16 cellular contexts compared by ENCODE assay signal in genomic region chr10:44243851-44244502, GRCh38.
DNase-seq lines count a peak whose midpoint lies in the region; ATAC-seq, FAIRE-seq and TF ChIP-seq lines count a peak whose summit lies in the region.
"Had no signal": no experiment of that assay in that cellular context is flagged by ENCODE, and none has a peak within 500 bp of the region (broad histone marks: within the 10 kb centered on the region; RNA-seq: fewer than 3 reads in every experiment).

No MANE protein-coding gene starts in this region.

- no peaks in the 10 kb centered on the region for H4K20me1 ChIP-seq in HepG2 (ENCODE audit: insufficient read depth, low read length)
- H4K20me1 ChIP-seq in K562 (replicated peaks; ENCODE audit: control insufficient read depth, insufficient read depth, low read length), result no peaks in the 10 kb centered on the region
- H4K20me1 ChIP-seq: BLaER1 had no signal

- no peaks in the 10 kb centered on the region for H3K79me2 ChIP-seq in HepG2 (ENCODE audit: insufficient read depth, low read length)
- no peaks in the 10 kb centered on the region for H3K79me2 ChIP-seq in K562 (ENCODE audit: control insufficient read depth, insufficient read depth, low read length)

- CTCF ChIA-PET in HepG2 (lab: Yijun Ruan, JAX; ENCODE audit: low intra/inter-chr PET ratio, low total read pairs), result no interaction called here
- CTCF ChIA-PET in K562 (lab: Yijun Ruan, JAX; ENCODE audit: low intra/inter-chr PET ratio), result no interaction called here

- H3K9me1 ChIP-seq in K562 (ENCODE audit: control insufficient read depth, insufficient read depth, low read length), result no peaks in the 10 kb centered on the region

- TF ChIP-seq POLR2A in HepG2 (IDR thresholded peaks at IDR 0.05; ENCODE audit: insufficient read depth in 1 of 2, low read depth in 2 of 2, low read length in 2 of 2), result no peak
- no peak for TF ChIP-seq POLR2A in right lobe of liver (IDR thresholded peaks at IDR 0.05)
- TF ChIP-seq POLR2A in K562 (conservative IDR thresholded peaks at IDR 0.05), result no peak
- no peak for TF ChIP-seq POLR2A in stomach (IDR thresholded peaks at IDR 0.05)

- ATAC-seq in HepG2, result no peak
- ATAC-seq in right lobe of liver, result no peak
- ATAC-seq in K562, result no peak; the same call in 2 of the 3 replicates
- ATAC-seq in GM21381 (IDR thresholded peaks at IDR 0.05; ENCODE audit: unreplicated experiment), result no peak

- 97% methylated on average over 7 of the region's 7 CpGs for WGBS in HepG2 (ENCODE audit: low lambda C conversion rate)
- 74% methylated on average over 5 of the region's 7 CpGs for WGBS in right lobe of liver (ENCODE audit: insufficient coverage, low coverage, low lambda C conversion rate, missing lambda C conversion rate)
- 13% methylated on average over 7 of the region's 7 CpGs for WGBS in K562 (ENCODE audit: insufficient coverage, low coverage, missing lambda C conversion rate)
- WGBS in stomach, 5 donors, result 81 to 86% (median 83%) methylated on average over 7 of the region's 7 CpGs

- POLR2A ChIA-PET in HepG2 (lab: Yijun Ruan, JAX), result interaction anchor here (0.6 to 1.9 kb wide), 2 partner anchors 7 to 11 kb away, joined by 3 to 11 read pairs; no protein-coding TSS in a partner anchor
- POLR2A ChIA-PET in K562 (lab: Yijun Ruan, JAX), result interaction anchor here (1.5 kb wide), 1 partner anchor 9 kb away, joined by 5 read pairs; no protein-coding TSS in a partner anchor

- intact Hi-C loops in HepG2 (cut with micrococcal nuclease; ENCODE audit: unreplicated experiment) (no loop called here), right lobe of liver (cut with DNase I) (no loop called here), K562 (cut with micrococcal nuclease) (no loop called here), stomach (cut with DNase I; ENCODE audit: low total_unique reads) (no loop called here)

- H3K4me2 ChIP-seq in HepG2 (ENCODE audit: low read depth, low read length), result no peak overlapping the region
- H3K4me2 ChIP-seq in K562 (ENCODE audit: insufficient read depth, low read length), result no peak overlapping the region
- H3K4me2 ChIP-seq: BLaER1 had no signal

- TF ChIP-seq RAD21 in HepG2 (CRISPR knock-in tag; IDR thresholded peaks at IDR 0.05) (no peak), K562 (CRISPR knock-in tag; conservative IDR thresholded peaks at IDR 0.05 in 1 of 2, IDR thresholded peaks at IDR 0.05 in 1 of 2) (no peak)

- H3K9me3 ChIP-seq in HepG2 (ENCODE audit: low read length) (no peaks in the 10 kb centered on the region), right lobe of liver (no peaks in the 10 kb centered on the region), K562 (replicated peaks; ENCODE audit: control insufficient read depth, insufficient read depth, low read depth, low read length) (no peaks in the 10 kb centered on the region), stomach (no peaks in the 10 kb centered on the region)
- H3K9me3 ChIP-seq: Caco-2 had no signal

- BruUV-seq in HepG2 (replicated peaks; lab: Mats Ljungman, UMichigan), result no TSS peak
- no TSS peak for BruUV-seq in K562 (replicated peaks; lab: Mats Ljungman, UMichigan)

- TF ChIP-seq EP300 in HepG2 (IDR thresholded peaks at IDR 0.05; ENCODE audit: low read depth in 2 of 2, low read length in 2 of 2), result no peak
- TF ChIP-seq EP300 in HepG2 (CRISPR knock-in tag; IDR thresholded peaks at IDR 0.05; ENCODE audit: borderline replicate concordance), result no peak
- TF ChIP-seq EP300 in K562 (IDR thresholded peaks at IDR 0.05; ENCODE audit: low read length), result no peak
- TF ChIP-seq EP300 in stomach (IDR thresholded peaks at IDR 0.05), result no peak

- H3K36me3 ChIP-seq in HepG2 (replicated peaks in 1 of 2; ENCODE audit: control insufficient read depth in 1 of 2, insufficient read depth in 2 of 2, low read length in 2 of 2) (no peaks in the 10 kb centered on the region), right lobe of liver (no peaks in the 10 kb centered on the region), K562 (ENCODE audit: control insufficient read depth, insufficient read depth, low read length) (no peaks in the 10 kb centered on the region), stomach (no peaks in the 10 kb centered on the region)
- H3K36me3 ChIP-seq: BLaER1 had no signal

- H3K27ac ChIP-seq in HepG2 (ENCODE audit: extremely low read length, insufficient read depth, low read length) (peak overlapping the region; percentile 83), right lobe of liver (no peak overlapping the region), K562 (ENCODE audit: extremely low read depth, low read depth, low read length) (no peak overlapping the region), stomach (no peak overlapping the region)
- H3K27ac ChIP-seq: BLaER1 had no signal

- FAIRE-seq in HepG2 (lab: Jason Lieb, UNC) (no peak), K562 (lab: Jason Lieb, UNC) (no peak)
- FAIRE-seq: GM12891, H54 had no signal

- no peak for TF ChIP-seq CTCF in HepG2 (CRISPR knock-in tag; IDR thresholded peaks at IDR 0.05)
- no peak for TF ChIP-seq CTCF in right lobe of liver (IDR thresholded peaks at IDR 0.05)
- no peak for TF ChIP-seq CTCF in K562 (IDR thresholded peaks at IDR 0.05 in 2 of 3, conservative IDR thresholded peaks at IDR 0.05 in 1 of 3; ENCODE audit: insufficient read depth in 2 of 3, low read depth in 1 of 3, low read length in 3 of 3)
- no peak for TF ChIP-seq CTCF in stomach (IDR thresholded peaks at IDR 0.05)

- H3K9ac ChIP-seq in HepG2 (ENCODE audit: insufficient read depth, low read depth, low read length), result no peak overlapping the region
- H3K9ac ChIP-seq in K562 (ENCODE audit: insufficient read depth in 1 of 2, low read depth in 2 of 2, low read length in 2 of 2), result no peak overlapping the region
- H3K9ac ChIP-seq: BLaER1 had no signal

- H2AFZ ChIP-seq in HepG2 (ENCODE audit: low read length), result no peak overlapping the region
- no peak overlapping the region for H2AFZ ChIP-seq in K562 (ENCODE audit: low read depth, low read length)

- no peak overlapping the region for H3K4me3 ChIP-seq in HepG2 (replicated peaks in 1 of 3; ENCODE audit: insufficient read depth in 1 of 3, low read depth in 2 of 3, low read length in 3 of 3)
- H3K4me3 ChIP-seq in right lobe of liver, result no peak overlapping the region
- H3K4me3 ChIP-seq in K562, result no peak overlapping the region
- no peak overlapping the region for H3K4me3 ChIP-seq in stomach
- H3K4me3 ChIP-seq: BLaER1 had no signal

- in situ Hi-C loops in HepG2 (cut with HindIII; ENCODE audit: extremely low pct_ligation_motif_present, low pct_unique_long_range_greater_than_20kb) (no loop called here), K562 (cut with MboI) (no loop called here)

- H3K27me3 ChIP-seq in HepG2 (ENCODE audit: control insufficient read depth in 1 of 2, insufficient read depth in 2 of 2, low read length in 2 of 2) (no peaks in the 10 kb centered on the region), right lobe of liver (no peaks in the 10 kb centered on the region), K562 (ENCODE audit: control insufficient read depth in 2 of 2, insufficient read depth in 2 of 2, low read length in 2 of 2) (no peaks in the 10 kb centered on the region), stomach (no peaks in the 10 kb centered on the region)
- H3K27me3 ChIP-seq: BLaER1 had no signal

- peaks cover 66% of the 10 kb centered on the region for H3K4me1 ChIP-seq in HepG2 (ENCODE audit: insufficient read depth, low read length)
- H3K4me1 ChIP-seq in right lobe of liver, result no peaks in the 10 kb centered on the region
- peaks cover 0 to under 1% of the 10 kb centered on the region in 2 experiments; a peak in 1 of 5 replicates for H3K4me1 ChIP-seq in K562 (replicated peaks in 1 of 2; ENCODE audit: control insufficient read depth in 2 of 2, insufficient read depth in 2 of 2, low read length in 2 of 2)
- no peaks in the 10 kb centered on the region for H3K4me1 ChIP-seq in stomach
- H3K4me1 ChIP-seq: BLaER1, Caco-2 had no signal

- DNase-seq in HepG2 (ENCODE audit: low spot score), result no peak
- no peak for DNase-seq in right lobe of liver
- DNase-seq in K562 (ENCODE audit: extremely low read depth in 1 of 4, low spot score in 3 of 4), result no peak
- DNase-seq in left kidney (ENCODE audit: low read depth, low spot score), result peak; percentile 90
- no peak for DNase-seq in stomach
- DNase-seq in NAMALWA (ENCODE audit: low spot score), result no peak
- DNase-seq: 8988T; AML-193; Caco-2; CD8-positive, alpha-beta memory T cell; DMS53; GF-D8 had no signal

TF ChIP-seq in HepG2, 621 proteins besides CTCF, POLR2A, EP300 and RAD21 (continues in another document):
- TF ChIP-seq RARA (CRISPR knock-in tag; IDR thresholded peaks at IDR 0.05) (no peak), LBX2 (CRISPR knock-in tag; IDR thresholded peaks at IDR 0.05; ENCODE audit: borderline replicate concordance) (no peak)

TF ChIP-seq in K562, 482 proteins besides CTCF, POLR2A, EP300 and RAD21:
- TF ChIP-seq NFIX (CRISPR knock-in tag; IDR thresholded peaks at IDR 0.05; ENCODE audit: low read depth) (no peak), SPI1 (IDR thresholded peaks at IDR 0.05; ENCODE audit: borderline replicate concordance, low read depth, low read length) (peak; percentile 87), CREB5 (CRISPR knock-in tag; IDR thresholded peaks at IDR 0.05) (no peak)
